1 cellular context compared by ENCODE assay signal in genomic region chr6:41682056-41682477, GRCh38.
TF ChIP-seq lines count a peak whose summit lies in the region.

No MANE protein-coding gene starts in this region.

TF ChIP-seq in GM23338, 12 proteins besides CTCF, POLR2A, EP300 and RAD21 (continued from another document):
- TF ChIP-seq ZNF462 (CRISPR knock-in tag; IDR thresholded peaks at IDR 0.05), result no peak
- TF ChIP-seq NANOG (IDR thresholded peaks at IDR 0.05; ENCODE audit: borderline replicate concordance), result no peak
- TF ChIP-seq STAT1 (IDR thresholded peaks at IDR 0.05; ENCODE audit: unreplicated experiment), result no peak
- TF ChIP-seq EZH2 (IDR thresholded peaks at IDR 0.05; ENCODE audit: low read depth, unreplicated experiment), result no peak
- TF ChIP-seq EZH2phosphoT487 (IDR thresholded peaks at IDR 0.05; ENCODE audit: unreplicated experiment), result no peak
